Comparison of ENCODE assay signal across 1 cellular context in the genomic region with DNA sequence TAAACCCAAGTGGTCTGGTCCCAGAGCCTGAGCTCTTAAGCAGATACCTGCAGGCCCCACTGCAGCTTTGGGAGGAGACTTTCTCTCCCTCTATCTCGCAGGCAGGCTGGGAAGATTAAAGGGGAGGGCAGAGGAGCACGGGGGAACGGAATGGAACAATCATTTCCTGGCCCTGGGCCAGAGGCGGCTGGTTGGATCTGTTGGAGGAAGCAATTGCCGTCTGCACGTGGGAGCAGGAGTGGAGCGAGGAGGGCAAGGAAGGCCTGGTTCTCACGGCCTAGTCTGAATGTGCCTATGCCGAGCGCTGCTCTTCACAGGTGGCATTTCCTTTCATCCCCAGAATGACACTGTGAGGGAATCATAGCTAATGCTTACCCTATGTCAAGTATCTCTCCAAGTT.
TF ChIP-seq lines count a peak whose summit lies in the region.

No MANE protein-coding gene starts in this region.

TF ChIP-seq in GM23338, 12 proteins besides CTCF, POLR2A, EP300 and RAD21 (continued from another document):
- TF ChIP-seq, protein P1, sequence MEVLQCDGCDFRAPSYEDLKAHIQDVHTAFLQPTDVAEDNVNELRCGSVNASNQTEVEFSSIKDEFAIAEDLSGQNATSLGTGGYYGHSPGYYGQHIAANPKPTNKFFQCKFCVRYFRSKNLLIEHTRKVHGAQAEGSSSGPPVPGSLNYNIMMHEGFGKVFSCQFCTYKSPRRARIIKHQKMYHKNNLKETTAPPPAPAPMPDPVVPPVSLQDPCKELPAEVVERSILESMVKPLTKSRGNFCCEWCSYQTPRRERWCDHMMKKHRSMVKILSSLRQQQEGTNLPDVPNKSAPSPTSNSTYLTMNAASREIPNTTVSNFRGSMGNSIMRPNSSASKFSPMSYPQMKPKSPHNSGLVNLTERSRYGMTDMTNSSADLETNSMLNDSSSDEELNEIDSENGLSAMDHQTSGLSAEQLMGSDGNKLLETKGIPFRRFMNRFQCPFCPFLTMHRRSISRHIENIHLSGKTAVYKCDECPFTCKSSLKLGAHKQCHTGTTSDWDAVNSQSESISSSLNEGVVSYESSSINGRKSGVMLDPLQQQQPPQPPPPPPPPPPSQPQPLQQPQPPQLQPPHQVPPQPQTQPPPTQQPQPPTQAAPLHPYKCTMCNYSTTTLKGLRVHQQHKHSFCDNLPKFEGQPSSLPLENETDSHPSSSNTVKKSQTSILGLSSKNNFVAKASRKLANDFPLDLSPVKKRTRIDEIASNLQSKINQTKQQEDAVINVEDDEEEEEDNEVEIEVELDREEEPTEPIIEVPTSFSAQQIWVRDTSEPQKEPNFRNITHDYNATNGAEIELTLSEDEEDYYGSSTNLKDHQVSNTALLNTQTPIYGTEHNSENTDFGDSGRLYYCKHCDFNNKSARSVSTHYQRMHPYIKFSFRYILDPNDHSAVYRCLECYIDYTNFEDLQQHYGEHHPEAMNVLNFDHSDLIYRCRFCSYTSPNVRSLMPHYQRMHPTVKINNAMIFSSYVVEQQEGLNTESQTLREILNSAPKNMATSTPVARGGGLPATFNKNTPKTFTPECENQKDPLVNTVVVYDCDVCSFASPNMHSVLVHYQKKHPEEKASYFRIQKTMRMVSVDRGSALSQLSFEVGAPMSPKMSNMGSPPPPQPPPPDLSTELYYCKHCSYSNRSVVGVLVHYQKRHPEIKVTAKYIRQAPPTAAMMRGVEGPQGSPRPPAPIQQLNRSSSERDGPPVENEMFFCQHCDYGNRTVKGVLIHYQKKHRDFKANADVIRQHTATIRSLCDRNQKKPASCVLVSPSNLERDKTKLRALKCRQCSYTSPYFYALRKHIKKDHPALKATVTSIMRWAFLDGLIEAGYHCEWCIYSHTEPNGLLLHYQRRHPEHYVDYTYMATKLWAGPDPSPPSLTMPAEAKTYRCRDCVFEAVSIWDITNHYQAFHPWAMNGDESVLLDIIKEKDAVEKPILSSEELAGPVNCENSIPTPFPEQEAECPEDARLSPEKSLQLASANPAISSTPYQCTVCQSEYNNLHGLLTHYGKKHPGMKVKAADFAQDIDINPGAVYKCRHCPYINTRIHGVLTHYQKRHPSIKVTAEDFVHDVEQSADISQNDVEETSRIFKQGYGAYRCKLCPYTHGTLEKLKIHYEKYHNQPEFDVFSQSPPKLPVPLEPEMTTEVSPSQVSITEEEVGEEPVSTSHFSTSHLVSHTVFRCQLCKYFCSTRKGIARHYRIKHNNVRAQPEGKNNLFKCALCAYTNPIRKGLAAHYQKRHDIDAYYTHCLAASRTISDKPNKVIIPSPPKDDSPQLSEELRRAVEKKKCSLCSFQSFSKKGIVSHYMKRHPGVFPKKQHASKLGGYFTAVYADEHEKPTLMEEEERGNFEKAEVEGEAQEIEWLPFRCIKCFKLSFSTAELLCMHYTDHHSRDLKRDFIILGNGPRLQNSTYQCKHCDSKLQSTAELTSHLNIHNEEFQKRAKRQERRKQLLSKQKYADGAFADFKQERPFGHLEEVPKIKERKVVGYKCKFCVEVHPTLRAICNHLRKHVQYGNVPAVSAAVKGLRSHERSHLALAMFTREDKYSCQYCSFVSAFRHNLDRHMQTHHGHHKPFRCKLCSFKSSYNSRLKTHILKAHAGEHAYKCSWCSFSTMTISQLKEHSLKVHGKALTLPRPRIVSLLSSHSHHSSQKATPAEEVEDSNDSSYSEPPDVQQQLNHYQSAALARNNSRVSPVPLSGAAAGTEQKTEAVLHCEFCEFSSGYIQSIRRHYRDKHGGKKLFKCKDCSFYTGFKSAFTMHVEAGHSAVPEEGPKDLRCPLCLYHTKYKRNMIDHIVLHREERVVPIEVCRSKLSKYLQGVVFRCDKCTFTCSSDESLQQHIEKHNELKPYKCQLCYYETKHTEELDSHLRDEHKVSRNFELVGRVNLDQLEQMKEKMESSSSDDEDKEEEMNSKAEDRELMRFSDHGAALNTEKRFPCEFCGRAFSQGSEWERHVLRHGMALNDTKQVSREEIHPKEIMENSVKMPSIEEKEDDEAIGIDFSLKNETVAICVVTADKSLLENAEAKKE (CRISPR knock-in tag; IDR thresholded peaks at IDR 0.05), result no peak
- TF ChIP-seq CREB1 (CRISPR knock-in tag; IDR thresholded peaks at IDR 0.05; ENCODE audit: low read depth) (no peak), ZNF331 (CRISPR knock-in tag; IDR thresholded peaks at IDR 0.05; ENCODE audit: low read depth) (no peak), NANOG (IDR thresholded peaks at IDR 0.05; ENCODE audit: borderline replicate concordance) (no peak), ZNF114 (CRISPR knock-in tag; IDR thresholded peaks at IDR 0.05) (no peak), EZH2 (IDR thresholded peaks at IDR 0.05; ENCODE audit: low read depth, unreplicated experiment) (no peak)
- TF ChIP-seq, protein P2, sequence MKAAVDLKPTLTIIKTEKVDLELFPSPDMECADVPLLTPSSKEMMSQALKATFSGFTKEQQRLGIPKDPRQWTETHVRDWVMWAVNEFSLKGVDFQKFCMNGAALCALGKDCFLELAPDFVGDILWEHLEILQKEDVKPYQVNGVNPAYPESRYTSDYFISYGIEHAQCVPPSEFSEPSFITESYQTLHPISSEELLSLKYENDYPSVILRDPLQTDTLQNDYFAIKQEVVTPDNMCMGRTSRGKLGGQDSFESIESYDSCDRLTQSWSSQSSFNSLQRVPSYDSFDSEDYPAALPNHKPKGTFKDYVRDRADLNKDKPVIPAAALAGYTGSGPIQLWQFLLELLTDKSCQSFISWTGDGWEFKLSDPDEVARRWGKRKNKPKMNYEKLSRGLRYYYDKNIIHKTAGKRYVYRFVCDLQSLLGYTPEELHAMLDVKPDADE (IDR thresholded peaks at IDR 0.05), result no peak
- TF ChIP-seq, protein P3, sequence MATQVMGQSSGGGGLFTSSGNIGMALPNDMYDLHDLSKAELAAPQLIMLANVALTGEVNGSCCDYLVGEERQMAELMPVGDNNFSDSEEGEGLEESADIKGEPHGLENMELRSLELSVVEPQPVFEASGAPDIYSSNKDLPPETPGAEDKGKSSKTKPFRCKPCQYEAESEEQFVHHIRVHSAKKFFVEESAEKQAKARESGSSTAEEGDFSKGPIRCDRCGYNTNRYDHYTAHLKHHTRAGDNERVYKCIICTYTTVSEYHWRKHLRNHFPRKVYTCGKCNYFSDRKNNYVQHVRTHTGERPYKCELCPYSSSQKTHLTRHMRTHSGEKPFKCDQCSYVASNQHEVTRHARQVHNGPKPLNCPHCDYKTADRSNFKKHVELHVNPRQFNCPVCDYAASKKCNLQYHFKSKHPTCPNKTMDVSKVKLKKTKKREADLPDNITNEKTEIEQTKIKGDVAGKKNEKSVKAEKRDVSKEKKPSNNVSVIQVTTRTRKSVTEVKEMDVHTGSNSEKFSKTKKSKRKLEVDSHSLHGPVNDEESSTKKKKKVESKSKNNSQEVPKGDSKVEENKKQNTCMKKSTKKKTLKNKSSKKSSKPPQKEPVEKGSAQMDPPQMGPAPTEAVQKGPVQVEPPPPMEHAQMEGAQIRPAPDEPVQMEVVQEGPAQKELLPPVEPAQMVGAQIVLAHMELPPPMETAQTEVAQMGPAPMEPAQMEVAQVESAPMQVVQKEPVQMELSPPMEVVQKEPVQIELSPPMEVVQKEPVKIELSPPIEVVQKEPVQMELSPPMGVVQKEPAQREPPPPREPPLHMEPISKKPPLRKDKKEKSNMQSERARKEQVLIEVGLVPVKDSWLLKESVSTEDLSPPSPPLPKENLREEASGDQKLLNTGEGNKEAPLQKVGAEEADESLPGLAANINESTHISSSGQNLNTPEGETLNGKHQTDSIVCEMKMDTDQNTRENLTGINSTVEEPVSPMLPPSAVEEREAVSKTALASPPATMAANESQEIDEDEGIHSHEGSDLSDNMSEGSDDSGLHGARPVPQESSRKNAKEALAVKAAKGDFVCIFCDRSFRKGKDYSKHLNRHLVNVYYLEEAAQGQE (IDR thresholded peaks at IDR 0.05; ENCODE audit: unreplicated experiment), result no peak
